In the genomic region with DNA sequence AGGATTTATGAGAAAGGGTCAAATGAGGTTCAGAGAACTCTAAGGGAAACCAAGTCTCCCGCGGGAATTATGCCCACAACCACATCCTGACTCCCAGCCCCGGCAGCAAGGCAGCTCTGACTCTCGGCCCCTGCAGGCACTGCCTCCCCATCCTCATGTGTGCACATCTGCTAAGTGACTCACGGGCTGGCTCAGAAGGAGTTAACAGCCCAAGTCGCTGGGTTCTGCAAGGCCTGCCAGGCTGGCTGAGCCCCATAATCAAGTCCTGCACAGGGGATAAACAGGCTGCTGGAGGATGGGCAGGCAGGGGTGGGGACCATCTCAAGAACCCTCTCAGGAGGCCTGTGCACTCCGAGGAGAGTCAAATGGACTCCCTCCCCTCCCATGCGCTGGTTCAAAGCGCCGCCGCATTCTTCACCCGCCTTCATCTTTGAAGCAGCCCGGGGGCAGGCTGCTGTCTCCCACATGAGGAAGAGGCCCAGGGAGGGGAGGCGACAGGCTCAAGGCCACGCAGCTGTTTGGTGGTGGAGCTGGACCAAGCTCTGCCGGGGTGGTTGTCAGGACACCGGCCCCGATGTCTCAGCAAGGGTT, we compare ENCODE assay signal across 12 cellular contexts.
DNase-seq lines count a peak whose midpoint lies in the region; ATAC-seq, FAIRE-seq and TF ChIP-seq lines count a peak whose summit lies in the region.
"Had no signal": no experiment of that assay in that cellular context is flagged by ENCODE, and none has a peak within 500 bp of the region (broad histone marks: within the 10 kb centered on the region; RNA-seq: fewer than 3 reads in every experiment).

No MANE protein-coding gene starts in this region.

- no peaks in the 10 kb centered on the region for H3K27me3 ChIP-seq in SJCRH30
- peaks cover 9% of the 10 kb centered on the region for H3K27me3 ChIP-seq in keratinocyte (ENCODE audit: control insufficient read depth, extremely low read depth, insufficient read depth, low read length)
- peaks cover 22% of the 10 kb centered on the region for H3K27me3 ChIP-seq in upper lobe of right lung

- H3K9me3 ChIP-seq in SJCRH30 (replicated peaks) (no peaks in the 10 kb centered on the region), keratinocyte (ENCODE audit: control insufficient read depth, low read depth, low read length) (no peaks in the 10 kb centered on the region), upper lobe of right lung (no peaks in the 10 kb centered on the region)
- H3K9me3 ChIP-seq: tibial nerve had no signal

- ATAC-seq in upper lobe of right lung (no peak), GM21423 (IDR thresholded peaks at IDR 0.05; ENCODE audit: unreplicated experiment) (no peak)

- DNase-seq in activated effector memory CD4-positive, alpha-beta T cell treated with anti-CD3 and anti-CD28 coated beads, Interleukin-2, amount 50 U/mL, for 16 hours = peak; percentile 58
- no peak for DNase-seq in activated effector memory CD4-positive, alpha-beta T cell treated with Interleukin-2 at 50 U/mL for 16 hours
- peak; percentile 98 for DNase-seq in SJCRH30
- peak; percentile 94 for DNase-seq in keratinocyte (ENCODE audit: low read depth, low spot score)
- peak; percentile 56 for DNase-seq in upper lobe of right lung
- DNase-seq in SW 1271 (lab: John Stamatoyannopoulos, UW) = no peak
- DNase-seq in GM13977 (ENCODE audit: low spot score) = no peak
- DNase-seq: CD4-positive, CD25-positive, alpha-beta regulatory T cell; effector CD8-positive, alpha-beta T cell; left ventricle myocardium superior had no signal

- intact Hi-C loops in upper lobe of right lung (cut with DNase I) = loop anchor here (10.0 kb wide), 1 partner anchor 1134 kb away; no protein-coding TSS in a partner anchor

- H3K4me3 ChIP-seq in SJCRH30 (no peak overlapping the region), keratinocyte (ENCODE audit: control insufficient read depth in 2 of 3, extremely low read depth in 1 of 3, insufficient read depth in 2 of 3, low read depth in 1 of 3, low read length in 3 of 3) (peak overlapping the region in 1 of 3 experiments; percentile 13), upper lobe of right lung (no peak overlapping the region)
- H3K4me3 ChIP-seq: tibial nerve had no signal

- no peaks in the 10 kb centered on the region for H4K20me1 ChIP-seq in keratinocyte (ENCODE audit: control insufficient read depth, extremely low read depth, insufficient read depth, low read length)

- in situ Hi-C loops in GM13977 (cut with MboI; ENCODE audit: low pct_unique_long_range_greater_than_20kb, low sequenced_read_pairs, unreplicated experiment) = no loop called here

- H3K4me2 ChIP-seq in keratinocyte (ENCODE audit: control insufficient read depth, extremely low read depth, insufficient read depth, low read depth, low read length) = peak overlapping the region; percentile 64

- H3K4me1 ChIP-seq in SJCRH30 (peaks cover 28% of the 10 kb centered on the region), keratinocyte (ENCODE audit: control insufficient read depth, extremely low read depth, insufficient read depth, low read length) (peaks cover 36% of the 10 kb centered on the region), upper lobe of right lung (peaks cover 6% of the 10 kb centered on the region)

- dilution Hi-C loops in keratinocyte (cut with MboI; ENCODE audit: extremely low pct_ligation_motif_present, low sequenced_read_pairs) = no loop called here

- no peak for TF ChIP-seq CTCF in keratinocyte (optimal IDR thresholded peaks at IDR 0.05 in 1 of 3, IDR thresholded peaks at IDR 0.05 in 1 of 3, conservative IDR thresholded peaks at IDR 0.05 in 1 of 3; ENCODE audit: extremely low read depth in 1 of 3, insufficient read depth in 2 of 3, low read length in 3 of 3)
- no peak for TF ChIP-seq CTCF in upper lobe of right lung (IDR thresholded peaks at IDR 0.05)
- TF ChIP-seq CTCF in GM13977 (IDR thresholded peaks at IDR 0.05; ENCODE audit: extremely low read depth, insufficient read depth, missing control alignments) = no peak

- H3K36me3 ChIP-seq in SJCRH30 (no peaks in the 10 kb centered on the region), keratinocyte (ENCODE audit: control insufficient read depth in 2 of 2, extremely low read depth in 1 of 2, insufficient read depth in 2 of 2, low read length in 2 of 2) (no peaks in the 10 kb centered on the region), upper lobe of right lung (no peaks in the 10 kb centered on the region)
- H3K36me3 ChIP-seq: tibial nerve had no signal

- peak overlapping the region; percentile 66 for H3K9ac ChIP-seq in keratinocyte (ENCODE audit: control insufficient read depth, extremely low read depth, insufficient read depth, low read length)

- peak overlapping the region; percentile 70 for H2AFZ ChIP-seq in keratinocyte (ENCODE audit: control insufficient read depth, low read length)

- H3K9me1 ChIP-seq in keratinocyte (ENCODE audit: control insufficient read depth, extremely low read depth, insufficient read depth, low read length) = no peaks in the 10 kb centered on the region

- H3K27ac ChIP-seq in SJCRH30 (peak overlapping the region; percentile 59), keratinocyte (ENCODE audit: control insufficient read depth, insufficient read depth, low read length) (peak overlapping the region; percentile 83), upper lobe of right lung (no peak overlapping the region)
- H3K27ac ChIP-seq: tibial nerve had no signal

- no peaks in the 10 kb centered on the region for H3K79me2 ChIP-seq in keratinocyte (ENCODE audit: control insufficient read depth, insufficient read depth, low read length)

- FAIRE-seq in keratinocyte (lab: Jason Lieb, UNC) = peak; percentile 98

Comparison
In these comparisons a context has a peak if more than half of its experiments do, and no peak if none do; other contexts are left out.
1. DNase-seq: peak in activated effector memory CD4-positive, alpha-beta T cell treated with anti-CD3 and anti-CD28 coated beads, Interleukin-2, amount 50 U/mL, for 16 hours (single experiment), SJCRH30 (2 of 2), keratinocyte (single experiment) and upper lobe of right lung (single experiment); none in activated effector memory CD4-positive, alpha-beta T cell treated with Interleukin-2 at 50 U/mL for 16 hours (single experiment), SW 1271 (0 of 2) and GM13977 (single experiment).